In the genomic region with DNA sequence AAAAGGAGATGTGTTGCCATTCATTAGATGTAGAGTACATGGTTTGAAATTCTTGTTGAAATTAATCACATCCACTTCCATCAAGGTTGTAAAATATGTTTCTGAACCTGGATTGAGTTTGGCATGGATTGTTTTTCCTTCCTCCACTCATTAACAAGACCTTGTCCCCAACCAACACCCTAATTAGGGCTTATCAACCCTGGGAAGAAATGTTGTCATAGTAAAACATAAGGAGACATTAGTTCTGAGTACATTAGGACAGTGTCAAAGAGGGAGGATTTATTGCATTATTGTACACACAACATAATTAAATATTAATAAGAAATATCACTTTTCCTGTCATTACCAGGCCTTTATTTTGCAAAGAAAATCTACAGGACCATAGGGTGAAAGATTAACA, we compare ENCODE assay signal across 7 cellular contexts. TPM values are rescaled to one million over a fixed set of nuclear protein-coding genes. Genes with fewer than 3 reads are reported as not detected.
"Had no signal": no experiment of that assay in that cellular context is flagged by ENCODE, and none has a peak within 500 bp of the region (broad histone marks: within the 10 kb centered on the region; RNA-seq: fewer than 3 reads in every experiment).

No MANE protein-coding gene starts in this region.

- DNase-seq: GM23248, GOT3, H7, HFFc6, IMR-90 had no signal

- H3K36me3 ChIP-seq: HAP-1 had no signal

- H3K9ac ChIP-seq: GM23248 had no signal

- H3K27ac Mint-ChIP-seq: HFFc6 had no signal

- H3K9me3 ChIP-seq: HAP-1 had no signal

- H3K4me1 ChIP-seq: HAP-1 had no signal

- H3K4me3 Mint-ChIP-seq: HFFc6 had no signal

- H3K27ac ChIP-seq: GM23248 had no signal

- H3K4me3 ChIP-seq: GM23248, HAP-1, K562 had no signal

- H2AFZ ChIP-seq: GM23248 had no signal

RNA-seq across cellular contexts. Expression of gene WDR72, which starts 30.2 kb away (rescaled TPM):
- total RNA-seq: GM23248, HFFc6, IMR-90, K562 had no signal
- polyA plus RNA-seq: GM23248, IMR-90 had no signal
